ENCODE assay signal across 24 cellular contexts in genomic region chr17:74394977-74395376, GRCh38. TPM values are rescaled to one million over a fixed set of nuclear protein-coding genes. Genes with fewer than 3 reads are reported as not detected.
DNase-seq lines count a peak whose midpoint lies in the region; ATAC-seq, FAIRE-seq and TF ChIP-seq lines count a peak whose summit lies in the region.
"Had no signal": no experiment of that assay in that cellular context is flagged by ENCODE, and none has a peak within 500 bp of the region (broad histone marks: within the 10 kb centered on the region; RNA-seq: fewer than 3 reads in every experiment).

No MANE protein-coding gene starts in this region.

- H3K4me3 ChIP-seq in A549 (no peak overlapping the region), K562 (no peak overlapping the region), mucosa of rectum (ENCODE audit: low read length in 2 of 2) (no peak overlapping the region)
- H3K4me3 ChIP-seq: coronary artery, thyroid gland had no signal

- TF ChIP-seq RAD21 in A549 (conservative IDR thresholded peaks at IDR 0.05 in 1 of 2, IDR thresholded peaks at IDR 0.05 in 1 of 2) (no peak), K562 (CRISPR knock-in tag; conservative IDR thresholded peaks at IDR 0.05 in 1 of 2, IDR thresholded peaks at IDR 0.05 in 1 of 2) (no peak)

- CTCF ChIA-PET in A549 (lab: Yijun Ruan, JAX) = interaction anchor here (0.6 to 11.3 kb wide), 13 partner anchors 8 to 737 kb away, joined by 3 to 127 read pairs (median 3); partner anchors contain the start of genes BTBD17 and GPR142
- CTCF ChIA-PET in K562 (lab: Yijun Ruan, JAX; ENCODE audit: low intra/inter-chr PET ratio) = no interaction called here

- ATAC-seq in A549 (peak; percentile 41 to 49; a peak in 5 of 6 replicates), K562 (peak; percentile 72), GM19467 (IDR thresholded peaks at IDR 0.05; ENCODE audit: unreplicated experiment) (no peak), GM18870 (IDR thresholded peaks at IDR 0.05; ENCODE audit: unreplicated experiment) (no peak), HG02852 (IDR thresholded peaks at IDR 0.05; ENCODE audit: unreplicated experiment) (no peak), GM21423 (IDR thresholded peaks at IDR 0.05; ENCODE audit: unreplicated experiment) (no peak)
- ATAC-seq: stimulated activated effector memory CD8-positive, alpha-beta T cell treated with anti-CD3 and anti-CD28 coated beads, Interleukin-12 subunit alpha, Interleukin-12 subunit beta, amount 100 ng/mL, for 72 hours had no signal

- in situ Hi-C loops in K562 (cut with MboI) = no loop called here

- H3K9ac ChIP-seq in K562 (ENCODE audit: insufficient read depth in 1 of 2, low read depth in 2 of 2, low read length in 2 of 2) (no peak overlapping the region), mucosa of rectum (ENCODE audit: low read depth in 1 of 2, low read length in 2 of 2) (peak overlapping the region in 1 of 2 donors; percentile 39)

- H4K20me1 ChIP-seq in K562 (replicated peaks; ENCODE audit: control insufficient read depth, insufficient read depth, low read length) = no peaks in the 10 kb centered on the region

- no peak overlapping the region for H3K4me2 ChIP-seq in A549
- no peak overlapping the region for H3K4me2 ChIP-seq in K562 (ENCODE audit: insufficient read depth, low read length)

- no peaks in the 10 kb centered on the region for H3K9me1 ChIP-seq in K562 (ENCODE audit: control insufficient read depth, insufficient read depth, low read length)

- DNase-seq in A549 (ENCODE audit: low read depth in 1 of 2, low spot score in 1 of 2) (peak in 1 of 2 experiments; percentile 27), HPDE6-E6E7 (ENCODE audit: extremely low spot score) (peak; percentile 26), K562 (ENCODE audit: extremely low read depth in 1 of 4, low spot score in 3 of 4) (peak in 1 of 4 experiments; percentile 20)
- DNase-seq: activated CD4-positive, alpha-beta T cell treated with anti-CD3 and anti-CD28 coated beads, Interleukin-2, amount 50 U/mL, for 48 hours; CD4-positive, alpha-beta memory T cell; GOT3; Karpas-422; kidney glomerular epithelial cell; NCI-H1105; NCI-H524; right cardiac atrium; SHP77; thyroid gland had no signal

- FAIRE-seq in A549 (lab: Jason Lieb, UNC) (no peak), K562 (lab: Jason Lieb, UNC) (no peak)
- FAIRE-seq: endometrium had no signal

- intact Hi-C loops in K562 (cut with micrococcal nuclease) = no loop called here

- peaks cover 0 to 2% of the 10 kb centered on the region in 2 experiments; a peak in 4 of 5 replicates for H3K27me3 ChIP-seq in K562 (ENCODE audit: control insufficient read depth in 2 of 2, insufficient read depth in 2 of 2, low read length in 2 of 2)
- no peaks in the 10 kb centered on the region for H3K27me3 ChIP-seq in mucosa of rectum (ENCODE audit: control insufficient read depth in 2 of 2, insufficient read depth in 2 of 2, low read length in 2 of 2)
- H3K27me3 ChIP-seq: thyroid gland had no signal

- no peak for TF ChIP-seq CTCF in A549 (IDR thresholded peaks at IDR 0.05)
- TF ChIP-seq CTCF in K562 (IDR thresholded peaks at IDR 0.05 in 2 of 3, conservative IDR thresholded peaks at IDR 0.05 in 1 of 3; ENCODE audit: insufficient read depth in 2 of 3, low read depth in 1 of 3, low read length in 3 of 3) = no peak

- H3K79me2 ChIP-seq in K562 (ENCODE audit: control insufficient read depth, insufficient read depth, low read length) = no peaks in the 10 kb centered on the region

- peaks cover 5% of the 10 kb centered on the region; the same call in 2 of the 3 replicates for H3K4me1 ChIP-seq in A549
- H3K4me1 ChIP-seq in K562 (replicated peaks in 1 of 2; ENCODE audit: control insufficient read depth in 2 of 2, insufficient read depth in 2 of 2, low read length in 2 of 2) = peaks cover 0 to 11% of the 10 kb centered on the region in 2 experiments; a peak in 2 of 5 replicates
- peaks cover 0 to 12% of the 10 kb centered on the region in 2 donors for H3K4me1 ChIP-seq in mucosa of rectum (ENCODE audit: control insufficient read depth in 2 of 2, insufficient read depth in 2 of 2, low read length in 2 of 2)

- H3K36me3 ChIP-seq in K562 (ENCODE audit: control insufficient read depth, insufficient read depth, low read length) (no peaks in the 10 kb centered on the region), mucosa of rectum (ENCODE audit: control insufficient read depth in 2 of 2, insufficient read depth in 2 of 2, low read length in 2 of 2) (no peaks in the 10 kb centered on the region)
- H3K36me3 ChIP-seq: thyroid gland had no signal

- 87% methylated on average over 7 of the region's 7 CpGs for WGBS in A549 (ENCODE audit: missing lambda C conversion rate)
- 12% methylated on average over 7 of the region's 7 CpGs for WGBS in K562 (ENCODE audit: insufficient coverage, low coverage, missing lambda C conversion rate)

- H3K9me3 ChIP-seq in A549 (no peaks in the 10 kb centered on the region), K562 (replicated peaks; ENCODE audit: control insufficient read depth, insufficient read depth, low read depth, low read length) (no peaks in the 10 kb centered on the region; the same call in 1 of the 2 replicates), mucosa of rectum (ENCODE audit: control insufficient read depth in 2 of 2, low read length in 2 of 2) (no peaks in the 10 kb centered on the region)
- H3K9me3 ChIP-seq: thyroid gland had no signal

- TF ChIP-seq POLR2A in A549 (IDR thresholded peaks at IDR 0.05; ENCODE audit: low read length) (no peak), K562 (conservative IDR thresholded peaks at IDR 0.05) (no peak)

- no TSS peak for BruUV-seq in K562 (replicated peaks; lab: Mats Ljungman, UMichigan)

- TF ChIP-seq EP300 in A549 (IDR thresholded peaks at IDR 0.05) (no peak), K562 (IDR thresholded peaks at IDR 0.05; ENCODE audit: low read length) (no peak)

- no peak overlapping the region for H2AFZ ChIP-seq in K562 (ENCODE audit: low read depth, low read length)

- peak overlapping the region in 1 of 2 experiments; percentile 42; a peak in 2 of 6 replicates for H3K27ac ChIP-seq in A549
- no peak overlapping the region for H3K27ac ChIP-seq in K562 (ENCODE audit: extremely low read depth, low read depth, low read length)
- peak overlapping the region; percentile 24 to 53 for H3K27ac ChIP-seq in mucosa of rectum (ENCODE audit: low read depth in 2 of 2, low read length in 2 of 2)
- H3K27ac ChIP-seq: coronary artery, thyroid gland had no signal

- POLR2A ChIA-PET in A549 (lab: Yijun Ruan, JAX) (no interaction called here), K562 (lab: Yijun Ruan, JAX) (interaction anchor here (1.0 kb wide), 1 partner anchor 16 kb away, joined by 3 read pairs; no protein-coding TSS in a partner anchor)

RNA-seq across cellular contexts. Expression of gene GPR142, which starts 27.7 kb away (rescaled TPM):
- polyA plus RNA-seq in A549 (2011; rRNA removed) = not detected in 2 replicates
- polyA plus RNA-seq in A549 (2012; cell fraction: cytosol; rRNA removed) = not detected in 2 replicates
- polyA plus RNA-seq in A549 (2012; cell fraction: nucleus; rRNA removed) = 0.05 TPM in 1 of 2 replicates, not detected in the other
- not detected in 3 replicates for polyA plus RNA-seq in A549 (2017; fragmentation: RNase III; extraction: RNeasy Plus Mini Kit Qiagen cat#74134 plus additional on column Dnase treatment)
- polyA minus RNA-seq in A549 (2011; rRNA and poly(A)+ RNA removed) = not detected in 2 replicates
- not detected in 2 replicates for total RNA-seq in K562 (2011; cell fraction: chromatin; rRNA removed; ENCODE audit: low replicate concordance)
- total RNA-seq in K562 (2011; cell fraction: nucleolus; rRNA removed) = not detected in 2 replicates
- total RNA-seq in K562 (2011; cell fraction: nucleoplasm; rRNA removed) = not detected in 2 replicates
- total RNA-seq in K562 (2014; rRNA removed) = not detected in 2 replicates
- not detected in 2 replicates for total RNA-seq in K562 (2014; rRNA removed; fragmentation: Illumina TruSeq; extraction: Trizol)
- total RNA-seq in K562 (2015; rRNA removed; fragmentation: Illumina TruSeq; extraction: Trizol) = not detected in 2 replicates
- not detected in 2 replicates for total RNA-seq in K562 (2021)
- not detected in 2 replicates for polyA plus RNA-seq in K562 (2011; rRNA removed)
- not detected in 2 replicates for polyA plus RNA-seq in K562 (2011; cell fraction: cytosol; rRNA removed)
- not detected in 2 replicates for polyA plus RNA-seq in K562 (2011; cell fraction: nucleus; rRNA removed)
- not detected in 2 replicates for polyA plus RNA-seq in K562 (2012)
- not detected in 2 replicates for polyA plus RNA-seq in K562 (2014; fragmentation: Illumina TruSeq; extraction: Trizol)
- not detected for polyA plus RNA-seq in K562 (2014; fragmentation: Nextera tagmentation; extraction: Ambion mirVana)
- polyA plus RNA-seq in K562 (2014; rRNA removed) = not detected in 2 replicates
- polyA minus RNA-seq in K562 (2011; rRNA and poly(A)+ RNA removed) = not detected in 2 replicates
- polyA minus RNA-seq in K562 (2011; cell fraction: cytosol; rRNA and poly(A)+ RNA removed) = not detected in 2 replicates
- polyA minus RNA-seq in K562 (2011; cell fraction: nucleus; rRNA and poly(A)+ RNA removed) = not detected in 2 replicates
- total RNA-seq: CD4-positive, alpha-beta memory T cell; fibroblast of villous mesenchyme; HT1080; mesothelial cell of epicardium; right cardiac atrium had no signal
- polyA plus RNA-seq: CD4-positive, alpha-beta memory T cell; right cardiac atrium had no signal

RNA-seq across cellular contexts. Expression of gene BTBD17, which starts 33.3 kb away (rescaled TPM):
- polyA plus RNA-seq in A549 (2011; rRNA removed) = not detected in 2 replicates
- polyA plus RNA-seq in A549 (2012; cell fraction: cytosol; rRNA removed) = not detected in 2 replicates
- polyA plus RNA-seq in A549 (2012; cell fraction: nucleus; rRNA removed) = not detected in 2 replicates
- polyA plus RNA-seq in A549 (2017; fragmentation: RNase III; extraction: RNeasy Plus Mini Kit Qiagen cat#74134 plus additional on column Dnase treatment) = not detected in 3 replicates
- not detected in 2 replicates for polyA minus RNA-seq in A549 (2011; rRNA and poly(A)+ RNA removed)
- not detected in 2 replicates for total RNA-seq in K562 (2011; cell fraction: chromatin; rRNA removed; ENCODE audit: low replicate concordance)
- not detected in 2 replicates for total RNA-seq in K562 (2011; cell fraction: nucleolus; rRNA removed)
- not detected in 2 replicates for total RNA-seq in K562 (2011; cell fraction: nucleoplasm; rRNA removed)
- not detected in 2 replicates for total RNA-seq in K562 (2014; rRNA removed)
- total RNA-seq in K562 (2014; rRNA removed; fragmentation: Illumina TruSeq; extraction: Trizol) = not detected in 2 replicates
- not detected in 2 replicates for total RNA-seq in K562 (2015; rRNA removed; fragmentation: Illumina TruSeq; extraction: Trizol)
- total RNA-seq in K562 (2021) = not detected in 2 replicates
- polyA plus RNA-seq in K562 (2011; rRNA removed) = not detected in 2 replicates
- polyA plus RNA-seq in K562 (2011; cell fraction: cytosol; rRNA removed) = not detected in 2 replicates
- not detected in 2 replicates for polyA plus RNA-seq in K562 (2011; cell fraction: nucleus; rRNA removed)
- not detected in 2 replicates for polyA plus RNA-seq in K562 (2012)
- polyA plus RNA-seq in K562 (2014; fragmentation: Illumina TruSeq; extraction: Trizol) = not detected in 2 replicates
- polyA plus RNA-seq in K562 (2014; fragmentation: Nextera tagmentation; extraction: Ambion mirVana) = not detected
- not detected in 2 replicates for polyA plus RNA-seq in K562 (2014; rRNA removed)
- not detected in 2 replicates for polyA minus RNA-seq in K562 (2011; rRNA and poly(A)+ RNA removed)
- polyA minus RNA-seq in K562 (2011; cell fraction: cytosol; rRNA and poly(A)+ RNA removed) = not detected in 2 replicates
- polyA minus RNA-seq in K562 (2011; cell fraction: nucleus; rRNA and poly(A)+ RNA removed) = not detected in 2 replicates
- total RNA-seq: CD4-positive, alpha-beta memory T cell; fibroblast of villous mesenchyme; HT1080; right cardiac atrium had no signal
- polyA plus RNA-seq: CD4-positive, alpha-beta memory T cell; right cardiac atrium had no signal

RNA-seq across cellular contexts. Expression of gene GPRC5C, which starts 36.9 kb away (rescaled TPM):
- polyA plus RNA-seq in A549 (2011; rRNA removed) (36.5 and 44.2 TPM in 2 replicates), A549 (2017; fragmentation: RNase III; extraction: RNeasy Plus Mini Kit Qiagen cat#74134 plus additional on column Dnase treatment) (42.4 to 49.2 TPM (median 44.0 TPM) in 3 replicates), K562 (2011; rRNA removed) (9.0 and 85.5 TPM in 2 replicates), K562 (2014; fragmentation: Illumina TruSeq; extraction: Trizol) (2.1 and 4.1 TPM in 2 replicates), K562 (2014; fragmentation: Nextera tagmentation; extraction: Ambion mirVana) (under 1 TPM; 0.28 to 0.41 TPM), K562 (2014; rRNA removed) (5.9 and 9.6 TPM in 2 replicates)
- polyA plus RNA-seq in A549 (2012; cell fraction: cytosol; rRNA removed) = 49.3 and 76.1 TPM in 2 replicates
- 79.6 and 118 TPM in 2 replicates for polyA plus RNA-seq in A549 (2012; cell fraction: nucleus; rRNA removed)
- 47.8 and 50.9 TPM in 2 replicates for polyA minus RNA-seq in A549 (2011; rRNA and poly(A)+ RNA removed)
- 2.8 and 8.7 TPM in 2 replicates for total RNA-seq in K562 (2011; cell fraction: chromatin; rRNA removed; ENCODE audit: low replicate concordance)
- total RNA-seq in K562 (2011; cell fraction: nucleolus; rRNA removed) = 8.9 and 15.5 TPM in 2 replicates
- total RNA-seq in K562 (2011; cell fraction: nucleoplasm; rRNA removed) = 4.5 and 7.9 TPM in 2 replicates
- total RNA-seq in K562 (2014; rRNA removed) (6.5 and 7.6 TPM in 2 replicates), K562 (2014; rRNA removed; fragmentation: Illumina TruSeq; extraction: Trizol) (1.1 and 1.6 TPM in 2 replicates), K562 (2015; rRNA removed; fragmentation: Illumina TruSeq; extraction: Trizol) (4.1 and 4.4 TPM in 2 replicates), K562 (2021) (6.4 and 7.8 TPM in 2 replicates)
- polyA plus RNA-seq in K562 (2011; cell fraction: cytosol; rRNA removed) = 26.1 and 77.2 TPM in 2 replicates
- 13.3 and 92.4 TPM in 2 replicates for polyA plus RNA-seq in K562 (2011; cell fraction: nucleus; rRNA removed)
- polyA plus RNA-seq in K562 (2012) = 8.7 and 24.4 TPM in 2 replicates
- 4.1 and 15.3 TPM in 2 replicates for polyA minus RNA-seq in K562 (2011; rRNA and poly(A)+ RNA removed)
- 7.9 and 36.4 TPM in 2 replicates for polyA minus RNA-seq in K562 (2011; cell fraction: cytosol; rRNA and poly(A)+ RNA removed)
- 4.0 and 28.7 TPM in 2 replicates for polyA minus RNA-seq in K562 (2011; cell fraction: nucleus; rRNA and poly(A)+ RNA removed)
- total RNA-seq: CD4-positive, alpha-beta memory T cell; HT1080 had no signal
- polyA plus RNA-seq: CD4-positive, alpha-beta memory T cell had no signal

Comparison
In these comparisons a context has a peak if more than half of its experiments do, and no peak if none do; other contexts are left out.
1. ATAC-seq: peak in A549 (2 of 2) and K562 (single experiment); none in GM19467 (single experiment), GM18870 (single experiment), HG02852 (single experiment) and GM21423 (single experiment).